Comparison of ENCODE assay signal across 1 cellular context in genomic region chr7:130277763-130278643, GRCh38.
A peak's percentile ranks its signal among the peaks of the same experiment; 100 is the strongest.
TF ChIP-seq lines count a peak whose summit lies in the region.

No MANE protein-coding gene starts in this region.

TF ChIP-seq in H1, 55 proteins besides CTCF, POLR2A, EP300 and RAD21 (continued from another document):
- TF ChIP-seq SAP30 (IDR thresholded peaks at IDR 0.05; ENCODE audit: insufficient read depth, insufficient replicate concordance, low read length) (no peak), PHF8 (conservative IDR thresholded peaks at IDR 0.05; ENCODE audit: low read depth, low read length) (no peak), ATF3 (IDR thresholded peaks at IDR 0.05; ENCODE audit: insufficient read depth, low read depth, low read length) (peak; percentile 58; the same call in 1 of the 2 replicates), SIX5 (IDR thresholded peaks at IDR 0.05; ENCODE audit: low read depth, low read length) (no peak), CEBPB (IDR thresholded peaks at IDR 0.05; ENCODE audit: low read depth, low read length) (peak; percentile 83), CREB1 (IDR thresholded peaks at IDR 0.05) (no peak), POLR2AphosphoS5 (IDR thresholded peaks at IDR 0.05; ENCODE audit: low read depth, low read length) (no peak), JUN (IDR thresholded peaks at IDR 0.05; ENCODE audit: low read depth, low read length) (peak; percentile 76; the same call in 1 of the 2 replicates), ZNF274 (IDR thresholded peaks at IDR 0.05; ENCODE audit: borderline replicate concordance, extremely low read depth, low read length) (no peak), CHD2 (IDR thresholded peaks at IDR 0.05; ENCODE audit: low read length) (no peak), SIN3A (conservative IDR thresholded peaks at IDR 0.05 in 1 of 2, IDR thresholded peaks at IDR 0.05 in 1 of 2; ENCODE audit: low read depth in 1 of 2, low read length in 2 of 2) (no peak), MAFK (IDR thresholded peaks at IDR 0.05; ENCODE audit: low read depth, low read length) (no peak), CBX5 (IDR thresholded peaks at IDR 0.05; ENCODE audit: low read depth, low read length) (no peak), KDM5A (IDR thresholded peaks at IDR 0.05; ENCODE audit: low read length) (no peak)
- TF ChIP-seq, protein P1, sequence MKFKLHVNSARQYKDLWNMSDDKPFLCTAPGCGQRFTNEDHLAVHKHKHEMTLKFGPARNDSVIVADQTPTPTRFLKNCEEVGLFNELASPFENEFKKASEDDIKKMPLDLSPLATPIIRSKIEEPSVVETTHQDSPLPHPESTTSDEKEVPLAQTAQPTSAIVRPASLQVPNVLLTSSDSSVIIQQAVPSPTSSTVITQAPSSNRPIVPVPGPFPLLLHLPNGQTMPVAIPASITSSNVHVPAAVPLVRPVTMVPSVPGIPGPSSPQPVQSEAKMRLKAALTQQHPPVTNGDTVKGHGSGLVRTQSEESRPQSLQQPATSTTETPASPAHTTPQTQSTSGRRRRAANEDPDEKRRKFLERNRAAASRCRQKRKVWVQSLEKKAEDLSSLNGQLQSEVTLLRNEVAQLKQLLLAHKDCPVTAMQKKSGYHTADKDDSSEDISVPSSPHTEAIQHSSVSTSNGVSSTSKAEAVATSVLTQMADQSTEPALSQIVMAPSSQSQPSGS (IDR thresholded peaks at IDR 0.05; ENCODE audit: low read length), result peak; percentile 99
